Comparison of ENCODE assay signal across 15 cellular contexts in genomic region chr17:48470388-48471034, GRCh38. TPM values are rescaled to one million over a fixed set of nuclear protein-coding genes. Genes with fewer than 3 reads are reported as not detected.
DNase-seq lines count a peak whose midpoint lies in the region; ATAC-seq and TF ChIP-seq lines count a peak whose summit lies in the region.
"Had no signal": no experiment of that assay in that cellular context is flagged by ENCODE, and none has a peak within 500 bp of the region (broad histone marks: within the 10 kb centered on the region; RNA-seq: fewer than 3 reads in every experiment).

No MANE protein-coding gene starts in this region.

- POLR2A ChIA-PET in WTC11 (lab: Charles Lee): no interaction called here

- peak; percentile 31; the same call in 1 of the 2 replicates for ATAC-seq in WTC11
- ATAC-seq in HG03432 (IDR thresholded peaks at IDR 0.05; ENCODE audit: unreplicated experiment): no peak
- no peak for ATAC-seq in psoas muscle
- no peak for ATAC-seq in activated CD4-positive, CD25-positive, alpha-beta regulatory T cell treated with anti-CD3 and anti-CD28 coated beads, Interleukin-2, amount 50 U/mL, for 24 hours
- ATAC-seq: activated CD4-positive, alpha-beta T cell treated with anti-CD3 and anti-CD28 coated beads for 36 hours; gastrocnemius medialis; left cardiac atrium had no signal

- H3K9me3 Mint-ChIP-seq in WTC11: no peaks in the 10 kb centered on the region

- H3K4me1 Mint-ChIP-seq in WTC11: peaks cover 29% of the 10 kb centered on the region
- H3K4me1 Mint-ChIP-seq: activated CD4-positive, alpha-beta T cell treated with anti-CD3 and anti-CD28 coated beads for 36 hours had no signal

- no peak for TF ChIP-seq CTCF in WTC11 (IDR thresholded peaks at IDR 0.05)
- TF ChIP-seq CTCF in psoas muscle (IDR thresholded peaks at IDR 0.05): no peak

- H3K36me3 Mint-ChIP-seq in WTC11: no peaks in the 10 kb centered on the region

- peak overlapping the region; percentile 28; the same call in 1 of the 2 replicates for H3K27ac Mint-ChIP-seq in WTC11
- H3K27ac Mint-ChIP-seq: activated CD4-positive, alpha-beta T cell treated with anti-CD3 and anti-CD28 coated beads for 36 hours had no signal

- no peak overlapping the region for H3K27ac ChIP-seq in psoas muscle
- H3K27ac ChIP-seq: gastrocnemius medialis, KMS-11 had no signal

- no peaks in the 10 kb centered on the region for H3K9me3 ChIP-seq in psoas muscle
- H3K9me3 ChIP-seq: gastrocnemius medialis had no signal

- CTCF ChIA-PET in WTC11 (lab: Charles Lee): interaction anchor here (0.6 to 0.7 kb wide), 2 partner anchors 13 to 208 kb away, joined by 3 read pairs; no protein-coding TSS in a partner anchor

- DNase-seq in COLO829 (ENCODE audit: low spot score) (peak; percentile 30), LHCN-M2 (ENCODE audit: low read depth) (peak; percentile 70), WTC11 (ENCODE audit: low spot score) (no peak), iris pigment epithelial cell (ENCODE audit: low read depth) (peak; percentile 23), psoas muscle (no peak), NCI-H526 (lab: John Stamatoyannopoulos, UW) (no peak)
- DNase-seq: activated CD4-positive, alpha-beta T cell treated with anti-CD3 and anti-CD28 coated beads for 36 hours; activated effector memory CD4-positive, alpha-beta T cell treated with anti-CD3 and anti-CD28 coated beads, Interleukin-2, amount 50 U/mL, for 16 hours; gastrocnemius medialis; left cardiac atrium; SIG-M5; stimulated activated naive CD4-positive, alpha-beta T cell treated with Interleukin-2 at 50 U/mL for 16 hours had no signal

- H3K4me1 ChIP-seq in psoas muscle: no peaks in the 10 kb centered on the region
- H3K4me1 ChIP-seq: gastrocnemius medialis had no signal

- intact Hi-C loops in psoas muscle (cut with DNase I): no loop called here

- peaks cover 10% of the 10 kb centered on the region for H3K27me3 Mint-ChIP-seq in WTC11 (ENCODE audit: low read depth)

- H3K4me3 ChIP-seq in psoas muscle: no peak overlapping the region
- H3K4me3 ChIP-seq: gastrocnemius medialis had no signal

- peaks cover 0 to 18% (median 5%) of the 10 kb centered on the region in 3 donors for H3K27me3 ChIP-seq in psoas muscle (ENCODE audit: insufficient read depth in 3 of 3, low read length in 2 of 3)

- H3K36me3 ChIP-seq in psoas muscle (ENCODE audit: insufficient read depth in 1 of 2, low read depth in 1 of 2): no peaks in the 10 kb centered on the region
- H3K36me3 ChIP-seq: gastrocnemius medialis had no signal

- H3K4me3 Mint-ChIP-seq in WTC11: no peak overlapping the region
- H3K4me3 Mint-ChIP-seq: activated CD4-positive, alpha-beta T cell treated with anti-CD3 and anti-CD28 coated beads for 36 hours had no signal

- 34 to 37% (median 35%) methylated on average over 6 of the region's 6 CpGs for WGBS in psoas muscle, 3 donors

TF ChIP-seq in WTC11, 78 proteins besides CTCF, POLR2A, EP300 and RAD21:
- TF ChIP-seq ZBTB43 (CRISPR knock-in tag; IDR thresholded peaks at IDR 0.05) (no peak), CREM (CRISPR knock-in tag; IDR thresholded peaks at IDR 0.05) (no peak), ZNF416 (CRISPR knock-in tag; IDR thresholded peaks at IDR 0.05) (no peak), GTF2I (CRISPR knock-in tag; conservative IDR thresholded peaks at IDR 0.05) (no peak), MLX (CRISPR knock-in tag; IDR thresholded peaks at IDR 0.05) (no peak), CREB1 (CRISPR knock-in tag; IDR thresholded peaks at IDR 0.05) (no peak), ZSCAN18 (CRISPR knock-in tag; IDR thresholded peaks at IDR 0.05) (no peak), JUN (CRISPR knock-in tag; IDR thresholded peaks at IDR 0.05) (no peak), USF2 (CRISPR knock-in tag; IDR thresholded peaks at IDR 0.05) (no peak), PRRX2 (CRISPR knock-in tag; IDR thresholded peaks at IDR 0.05) (no peak), SP1 (CRISPR knock-in tag; conservative IDR thresholded peaks at IDR 0.05) (no peak), IRF2 (CRISPR knock-in tag; IDR thresholded peaks at IDR 0.05; ENCODE audit: borderline replicate concordance, low read depth) (no peak), FOXP4 (CRISPR knock-in tag; IDR thresholded peaks at IDR 0.05) (no peak), NFYB (CRISPR knock-in tag; conservative IDR thresholded peaks at IDR 0.05; ENCODE audit: low read depth) (no peak), ZNF425 (CRISPR knock-in tag; conservative IDR thresholded peaks at IDR 0.05) (no peak), FOXJ3 (CRISPR knock-in tag; IDR thresholded peaks at IDR 0.05; ENCODE audit: borderline replicate concordance) (no peak)

RNA-seq across cellular contexts. Expression of gene SKAP1, which starts 40.5 kb away (rescaled TPM):
- 0.17 TPM in 1 of 2 replicates, not detected in the other for total RNA-seq in LHCN-M2 (2014; rRNA removed)
- polyA plus RNA-seq in LHCN-M2 (2012): 0.81 TPM
- total RNA-seq in WTC11 (2021): 0.30 to 0.57 TPM in 2 of 3 replicates, not detected in the other
- 1 to 10 TPM in 1 of 4 donors, under 1 TPM in 2, not detected in 1; 0.42 to 1.0 (median 0.44) TPM for total RNA-seq in psoas muscle
- polyA plus RNA-seq in psoas muscle: under 1 TPM in 2 of 3 donors, not detected in 1; 0.09 to 0.12 TPM
- total RNA-seq: gastrocnemius medialis had no signal

Comparison
In these comparisons a context has a peak if more than half of its experiments do, and no peak if none do; other contexts are left out.
1. DNase-seq: peak in COLO829 (single experiment), LHCN-M2 (single experiment) and iris pigment epithelial cell (single experiment); none in WTC11 (single experiment), psoas muscle (0 of 2) and NCI-H526 (0 of 2).